19 cellular contexts compared by ENCODE assay signal in the genomic region with DNA sequence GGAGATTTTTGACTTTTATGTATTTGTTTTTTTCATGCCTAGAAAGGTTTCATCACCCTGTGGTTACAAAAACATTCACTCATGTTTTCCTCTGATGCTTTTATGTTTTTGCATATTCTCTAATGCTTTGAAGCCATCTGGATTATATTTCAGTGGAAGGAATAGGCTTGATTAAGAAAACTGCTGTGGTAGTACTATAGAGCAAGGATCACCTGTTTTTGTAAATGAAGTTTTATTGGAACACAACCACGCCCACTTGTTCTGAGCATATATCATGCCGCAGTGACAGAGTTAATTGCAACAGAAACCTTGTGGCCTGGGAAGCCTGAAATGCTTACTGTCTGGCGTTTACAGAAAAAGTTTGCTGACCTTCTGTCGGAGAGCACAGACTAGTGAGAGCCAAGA. TPM values are rescaled to one million over a fixed set of nuclear protein-coding genes. Genes with fewer than 3 reads are reported as not detected.
A peak's percentile ranks its signal among the peaks of the same experiment; 100 is the strongest.
DNase-seq lines count a peak whose midpoint lies in the region; ATAC-seq and TF ChIP-seq lines count a peak whose summit lies in the region.
"Had no signal": no experiment of that assay in that cellular context is flagged by ENCODE, and none has a peak within 500 bp of the region (broad histone marks: within the 10 kb centered on the region; RNA-seq: fewer than 3 reads in every experiment).

No MANE protein-coding gene starts in this region.

- no peaks in the 10 kb centered on the region for H4K20me1 ChIP-seq in neural progenitor cell (ENCODE audit: low read depth)

- WGBS in mesenchymal stem cell: 68% methylated on average over 4 of the region's 4 CpGs
- WGBS in prostate gland: 73% methylated on average over 4 of the region's 4 CpGs

- H3K36me3 ChIP-seq in adipocyte (ENCODE audit: control insufficient read depth, insufficient read depth, low read length, severe bottlenecking): peaks cover 32% of the 10 kb centered on the region
- peaks cover 9 to 37% of the 10 kb centered on the region in 2 experiments for H3K36me3 ChIP-seq in mesenchymal stem cell (ENCODE audit: control insufficient read depth in 1 of 2, insufficient read depth in 2 of 2, low read depth in 1 of 2, low read length in 2 of 2)
- no peaks in the 10 kb centered on the region for H3K36me3 ChIP-seq in neural progenitor cell
- no peaks in the 10 kb centered on the region for H3K36me3 ChIP-seq in prostate gland
- H3K36me3 ChIP-seq: BE2C had no signal

- DNase-seq in AG20443 (ENCODE audit: low spot score) (peak; percentile 23), HFF-Myc (ENCODE audit: extremely low read depth, low read depth) (peak; percentile 29), adipocyte (ENCODE audit: low read depth) (peak; percentile 81), mesenchymal stem cell (peak; percentile 55), neural progenitor cell (ENCODE audit: low spot score) (no peak), prostate gland (ENCODE audit: low spot score) (no peak)
- no peak for DNase-seq in effector memory CD8-positive, alpha-beta T cell
- DNase-seq: activated gamma-delta T cell treated with Interleukin-2 at 50 U/mL for 16 hours, BE2C, DMS153, KBM-7, left ventricle myocardium inferior, naive B cell, NCI-H1930, NCI-H510A treated with DMSO at 0.1 percent for 48 hours, PC-3 had no signal

- H3K4me1 ChIP-seq in adipocyte (ENCODE audit: control insufficient read depth, insufficient read depth, low read length) (peaks cover 15% of the 10 kb centered on the region), mesenchymal stem cell (ENCODE audit: control insufficient read depth, insufficient read depth, low read depth, low read length) (no peaks in the 10 kb centered on the region), neural progenitor cell (no peaks in the 10 kb centered on the region), prostate gland (replicated peaks) (no peaks in the 10 kb centered on the region)
- H3K4me1 ChIP-seq: BE2C had no signal

- no peaks in the 10 kb centered on the region for H3K9me3 ChIP-seq in adipocyte (ENCODE audit: control insufficient read depth, low read length)
- H3K9me3 ChIP-seq in mesenchymal stem cell (ENCODE audit: control insufficient read depth, low read length): no peaks in the 10 kb centered on the region
- no peaks in the 10 kb centered on the region for H3K9me3 ChIP-seq in neural progenitor cell (ENCODE audit: low read depth)
- no peaks in the 10 kb centered on the region for H3K9me3 ChIP-seq in prostate gland
- H3K9me3 ChIP-seq: BE2C, left ventricle myocardium inferior had no signal

- no peak overlapping the region for H2AFZ ChIP-seq in mesenchymal stem cell (ENCODE audit: low read depth, low read length)
- no peak overlapping the region for H2AFZ ChIP-seq in neural progenitor cell (replicated peaks)

- H3K27ac ChIP-seq in mesenchymal stem cell (ENCODE audit: low read length, poor library complexity, severe bottlenecking) (no peak overlapping the region), neural progenitor cell (no peak overlapping the region), prostate gland (no peak overlapping the region)
- H3K27ac ChIP-seq: HL-60, left ventricle myocardium inferior, SK-N-MC had no signal

- no peak overlapping the region for H3K4ac ChIP-seq in mesenchymal stem cell (ENCODE audit: low read depth in 1 of 2, low read length in 2 of 2)

- TF ChIP-seq CTCF in HFF-Myc (IDR thresholded peaks at IDR 0.05; ENCODE audit: low read depth, low read length, missing control alignments) (no peak), neural progenitor cell (IDR thresholded peaks at IDR 0.05) (no peak), prostate gland (IDR thresholded peaks at IDR 0.05) (no peak)

- no peak overlapping the region for H3K4me3 ChIP-seq in HFF-Myc (replicated peaks; ENCODE audit: low read depth, low read length)
- H3K4me3 ChIP-seq in adipocyte (ENCODE audit: low read length): no peak overlapping the region
- H3K4me3 ChIP-seq in mesenchymal stem cell (ENCODE audit: insufficient read depth in 1 of 2, low read depth in 1 of 2, low read length in 2 of 2): no peak overlapping the region
- H3K4me3 ChIP-seq in neural progenitor cell: no peak overlapping the region
- no peak overlapping the region for H3K4me3 ChIP-seq in prostate gland
- H3K4me3 ChIP-seq: left ventricle myocardium inferior, SK-N-MC had no signal

- no peak overlapping the region for H2BK12ac ChIP-seq in mesenchymal stem cell (ENCODE audit: low read length in 2 of 2)

- no peak overlapping the region for H2BK120ac ChIP-seq in mesenchymal stem cell (ENCODE audit: low read depth, low read length)

- no peak for TF ChIP-seq POLR2A in prostate gland (IDR thresholded peaks at IDR 0.05)

- intact Hi-C loops in prostate gland (cut with DNase I): no loop called here

- no peak overlapping the region for H3K4me2 ChIP-seq in mesenchymal stem cell (ENCODE audit: low read length, poor library complexity, severe bottlenecking)
- H3K4me2 ChIP-seq in neural progenitor cell: no peak overlapping the region

- peaks cover 7% of the 10 kb centered on the region for H3K79me2 ChIP-seq in neural progenitor cell (ENCODE audit: low read depth)

- H4K8ac ChIP-seq in mesenchymal stem cell (ENCODE audit: low read length): no peak overlapping the region

- no peaks in the 10 kb centered on the region for H3F3A ChIP-seq in neural progenitor cell (ENCODE audit: low read depth)

- H3K27me3 ChIP-seq in adipocyte (replicated peaks; ENCODE audit: control insufficient read depth, insufficient read depth, low read length) (no peaks in the 10 kb centered on the region), mesenchymal stem cell (ENCODE audit: control insufficient read depth in 1 of 2, insufficient read depth in 1 of 2, low read length in 2 of 2) (no peaks in the 10 kb centered on the region), neural progenitor cell (no peaks in the 10 kb centered on the region), prostate gland (replicated peaks; ENCODE audit: insufficient read depth) (no peaks in the 10 kb centered on the region)
- H3K27me3 ChIP-seq: BE2C had no signal

- H3K18ac ChIP-seq in mesenchymal stem cell (ENCODE audit: low read depth in 1 of 2, low read length in 2 of 2): no peak overlapping the region

- H3K23ac ChIP-seq in mesenchymal stem cell (ENCODE audit: low read length in 2 of 2): no peak overlapping the region

- peaks cover 21% of the 10 kb centered on the region for H3K79me1 ChIP-seq in mesenchymal stem cell (replicated peaks; ENCODE audit: low read length, poor library complexity, severe bottlenecking)

- no peak overlapping the region for H3K27ac Mint-ChIP-seq in neural progenitor cell
- peak overlapping the region in 1 of 2 donors; percentile 57 for H3K27ac Mint-ChIP-seq in effector memory CD8-positive, alpha-beta T cell

- no peaks in the 10 kb centered on the region for H3K4me1 Mint-ChIP-seq in neural progenitor cell
- H3K4me1 Mint-ChIP-seq in effector memory CD8-positive, alpha-beta T cell (ENCODE audit: low read depth in 2 of 2): peaks cover 11 to 20% of the 10 kb centered on the region in 2 donors

- no peak overlapping the region for H3K9ac ChIP-seq in adipocyte (ENCODE audit: low read length)
- no peak overlapping the region for H3K9ac ChIP-seq in mesenchymal stem cell (ENCODE audit: low read length)
- no peak overlapping the region for H3K9ac ChIP-seq in neural progenitor cell

- peaks cover 2% of the 10 kb centered on the region for H3K36me3 Mint-ChIP-seq in neural progenitor cell
- peaks cover 29% of the 10 kb centered on the region for H3K36me3 Mint-ChIP-seq in effector memory CD8-positive, alpha-beta T cell (ENCODE audit: insufficient read depth)

- H2AK5ac ChIP-seq in mesenchymal stem cell (ENCODE audit: low read length, severe bottlenecking): no peak overlapping the region

- H3K4me3 Mint-ChIP-seq in neural progenitor cell: no peak overlapping the region
- H3K4me3 Mint-ChIP-seq in effector memory CD8-positive, alpha-beta T cell: no peak overlapping the region
- H3K4me3 Mint-ChIP-seq: naive B cell had no signal

- H3K9me3 Mint-ChIP-seq in neural progenitor cell: no peaks in the 10 kb centered on the region
- H3K9me3 Mint-ChIP-seq in effector memory CD8-positive, alpha-beta T cell: no peaks in the 10 kb centered on the region
- H3K9me3 Mint-ChIP-seq: naive B cell had no signal

- H3K14ac ChIP-seq in mesenchymal stem cell (ENCODE audit: low read length in 2 of 2): no peak overlapping the region

- H2BK15ac ChIP-seq in mesenchymal stem cell (ENCODE audit: low read depth, poor library complexity, severe bottlenecking): no peak overlapping the region

- H2BK5ac ChIP-seq in mesenchymal stem cell (ENCODE audit: low read depth, low read length, poor library complexity, severe bottlenecking): no peak overlapping the region

- no peaks in the 10 kb centered on the region for H3K27me3 Mint-ChIP-seq in neural progenitor cell (ENCODE audit: insufficient read depth, low read depth)
- H3K27me3 Mint-ChIP-seq in effector memory CD8-positive, alpha-beta T cell: no peaks in the 10 kb centered on the region
- H3K27me3 Mint-ChIP-seq: naive B cell had no signal

- no peak overlapping the region for H4K91ac ChIP-seq in mesenchymal stem cell (ENCODE audit: low read length)

- no peak for ATAC-seq in GM21529 (IDR thresholded peaks at IDR 0.05; ENCODE audit: unreplicated experiment)
- no peak for ATAC-seq in effector memory CD8-positive, alpha-beta T cell (replicated peaks)
- ATAC-seq: PC-3 had no signal

RNA-seq across cellular contexts. Expression of a gene that starts 11.5 kb away (rescaled TPM):
- 8.5 TPM for polyA plus RNA-seq in mesenchymal stem cell (2013, experiment 1 of 2)
- 8.5 TPM for polyA plus RNA-seq in mesenchymal stem cell (2013, experiment 2 of 2)
- 18.0 and 29.1 TPM in 2 replicates for total RNA-seq in neural progenitor cell (ENCODE audit: low replicate concordance)
- total RNA-seq in prostate gland: 10 to 100 TPM; 16.5 to 35.1 TPM

Comparison
In these comparisons a context has a peak if more than half of its experiments do, and no peak if none do; other contexts are left out.
1. DNase-seq: peak in AG20443 (single experiment), HFF-Myc (single experiment), adipocyte (single experiment) and mesenchymal stem cell (single experiment); none in neural progenitor cell (single experiment), prostate gland (single experiment) and effector memory CD8-positive, alpha-beta T cell (0 of 3).